Comparison of ENCODE assay signal across 20 cellular contexts in genomic region chr12:103798586-103798985, GRCh38. TPM values are rescaled to one million over a fixed set of nuclear protein-coding genes. Genes with fewer than 3 reads are reported as not detected.
A peak's percentile ranks its signal among the peaks of the same experiment; 100 is the strongest.
DNase-seq lines count a peak whose midpoint lies in the region; ATAC-seq and TF ChIP-seq lines count a peak whose summit lies in the region.
"Had no signal": no experiment of that assay in that cellular context is flagged by ENCODE, and none has a peak within 500 bp of the region (broad histone marks: within the 10 kb centered on the region; RNA-seq: fewer than 3 reads in every experiment).

No MANE protein-coding gene starts in this region.

- DNase-seq in activated naive CD8-positive, alpha-beta T cell treated with anti-CD3 and anti-CD28 coated beads for 36 hours: no peak
- no peak for DNase-seq in activated naive CD8-positive, alpha-beta T cell treated with anti-CD3 and anti-CD28 coated beads, Interleukin-2, amount 50 U/mL, for 24 hours
- DNase-seq in psoas muscle (no peak), DMS153 treated with DMSO at 0.1 percent for 48 hours (lab: John Stamatoyannopoulos, UW; ENCODE audit: unreplicated experiment) (no peak)
- no peak for DNase-seq in activated CD4-positive, CD25-positive, alpha-beta regulatory T cell (lab: John Stamatoyannopoulos, UW)
- no peak for DNase-seq in activated CD4-positive, alpha-beta T cell treated with anti-CD3 and anti-CD28 coated beads, Interleukin-2, amount 50 U/mL, for 4 hours
- DNase-seq: COR-L47, DMS 273 treated with DMSO at 0.1 percent for 48 hours, GDM1, NCI-H1092 treated with DMSO at 0.1 percent for 48 hours, NCI-H146, NCI-H2081 treated with DMSO at 0.1 percent for 48 hours, NCI-H510A treated with DMSO at 0.1 percent for 48 hours, NCI-H774, SHP77 treated with DMSO at 0.1 percent for 48 hours had no signal

- WGBS in gastroesophageal sphincter (ENCODE audit: low coverage in 1 of 2), 2 donors: 84 to 92% methylated on average over 4 of the region's 4 CpGs
- 94 to 96% (median 95%) methylated on average over 4 of the region's 4 CpGs for WGBS in psoas muscle, 3 donors

- TF ChIP-seq POLR2A in gastroesophageal sphincter (IDR thresholded peaks at IDR 0.05): no peak

- peak overlapping the region; percentile 66 for H3K27ac Mint-ChIP-seq in activated naive CD8-positive, alpha-beta T cell treated with anti-CD3 and anti-CD28 coated beads for 36 hours
- H3K27ac Mint-ChIP-seq in activated naive CD8-positive, alpha-beta T cell treated with anti-CD3 and anti-CD28 coated beads, Interleukin-2, amount 50 U/mL, for 24 hours: no peak overlapping the region
- H3K27ac Mint-ChIP-seq: B cell had no signal

- H3K9me3 ChIP-seq in gastroesophageal sphincter: no peaks in the 10 kb centered on the region
- H3K9me3 ChIP-seq in psoas muscle: no peaks in the 10 kb centered on the region
- H3K9me3 ChIP-seq: HAP-1 had no signal

- H3K4me1 ChIP-seq in gastroesophageal sphincter (peaks cover 7 to 68% (median 24%) of the 10 kb centered on the region in 3 donors), psoas muscle (peaks cover 46% of the 10 kb centered on the region)
- H3K4me1 ChIP-seq: HAP-1 had no signal

- H3K4me3 ChIP-seq in gastroesophageal sphincter (no peak overlapping the region), psoas muscle (no peak overlapping the region)
- H3K4me3 ChIP-seq: HAP-1 had no signal

- intact Hi-C loops in psoas muscle (cut with DNase I): no loop called here

- peaks cover 7 to 83% of the 10 kb centered on the region in 2 donors for H3K36me3 ChIP-seq in gastroesophageal sphincter
- peaks cover 10 to 33% of the 10 kb centered on the region in 2 donors for H3K36me3 ChIP-seq in psoas muscle (ENCODE audit: insufficient read depth in 1 of 2, low read depth in 1 of 2)

- TF ChIP-seq CTCF in gastroesophageal sphincter (IDR thresholded peaks at IDR 0.05) (no peak), psoas muscle (IDR thresholded peaks at IDR 0.05) (no peak)

- no peaks in the 10 kb centered on the region for H3K27me3 Mint-ChIP-seq in activated naive CD8-positive, alpha-beta T cell treated with anti-CD3 and anti-CD28 coated beads for 36 hours
- no peaks in the 10 kb centered on the region for H3K27me3 Mint-ChIP-seq in activated naive CD8-positive, alpha-beta T cell treated with anti-CD3 and anti-CD28 coated beads, Interleukin-2, amount 50 U/mL, for 24 hours
- H3K27me3 Mint-ChIP-seq: B cell had no signal

- no peak overlapping the region for H3K4me3 Mint-ChIP-seq in activated naive CD8-positive, alpha-beta T cell treated with anti-CD3 and anti-CD28 coated beads for 36 hours
- H3K4me3 Mint-ChIP-seq in activated naive CD8-positive, alpha-beta T cell treated with anti-CD3 and anti-CD28 coated beads, Interleukin-2, amount 50 U/mL, for 24 hours: no peak overlapping the region
- H3K4me3 Mint-ChIP-seq: B cell had no signal

- ATAC-seq in activated naive CD8-positive, alpha-beta T cell treated with anti-CD3 and anti-CD28 coated beads, Interleukin-2, amount 50 U/mL, for 24 hours: no peak
- ATAC-seq in gastroesophageal sphincter: no peak
- ATAC-seq in psoas muscle: no peak
- no peak for ATAC-seq in GM18870 (IDR thresholded peaks at IDR 0.05; ENCODE audit: unreplicated experiment)

- TF ChIP-seq EP300 in gastroesophageal sphincter (IDR thresholded peaks at IDR 0.05): no peak

- no peaks in the 10 kb centered on the region for H3K27me3 ChIP-seq in gastroesophageal sphincter
- H3K27me3 ChIP-seq in psoas muscle (ENCODE audit: insufficient read depth in 3 of 3, low read length in 2 of 3): no peaks in the 10 kb centered on the region

- no peaks in the 10 kb centered on the region for H3K9me3 Mint-ChIP-seq in activated naive CD8-positive, alpha-beta T cell treated with anti-CD3 and anti-CD28 coated beads for 36 hours
- no peaks in the 10 kb centered on the region for H3K9me3 Mint-ChIP-seq in activated naive CD8-positive, alpha-beta T cell treated with anti-CD3 and anti-CD28 coated beads, Interleukin-2, amount 50 U/mL, for 24 hours

- peaks cover 3% of the 10 kb centered on the region for H3K4me1 Mint-ChIP-seq in activated naive CD8-positive, alpha-beta T cell treated with anti-CD3 and anti-CD28 coated beads for 36 hours
- H3K4me1 Mint-ChIP-seq in activated naive CD8-positive, alpha-beta T cell treated with anti-CD3 and anti-CD28 coated beads, Interleukin-2, amount 50 U/mL, for 24 hours: peaks cover 3% of the 10 kb centered on the region
- H3K4me1 Mint-ChIP-seq: B cell had no signal

- peak overlapping the region in 3 of 4 donors; percentile 71 to 83 (median 79) for H3K27ac ChIP-seq in gastroesophageal sphincter
- H3K27ac ChIP-seq in psoas muscle: peak overlapping the region; percentile 88
- H3K27ac ChIP-seq: 22Rv1 had no signal

- peaks cover 35% of the 10 kb centered on the region for H3K36me3 Mint-ChIP-seq in activated naive CD8-positive, alpha-beta T cell treated with anti-CD3 and anti-CD28 coated beads for 36 hours
- H3K36me3 Mint-ChIP-seq in activated naive CD8-positive, alpha-beta T cell treated with anti-CD3 and anti-CD28 coated beads, Interleukin-2, amount 50 U/mL, for 24 hours (ENCODE audit: low read depth): peaks cover 28% of the 10 kb centered on the region

RNA-seq across cellular contexts. Expression of gene NT5DC3, which starts 42.4 kb away (rescaled TPM):
- total RNA-seq in activated naive CD8-positive, alpha-beta T cell treated with anti-CD3 and anti-CD28 coated beads for 36 hours: 1 to 10 TPM; 9.6 TPM
- total RNA-seq in gastroesophageal sphincter (100 to 1,000 TPM in 3 of 4 donors, 10 to 100 TPM in 1; 64.5 to 185 (median 131) TPM), psoas muscle (10 to 100 TPM; 15.2 to 64.2 (median 19.5) TPM)
- polyA plus RNA-seq in psoas muscle: 10 to 100 TPM in 1 of 3 donors, 1 to 10 TPM in 2; 5.2 to 16.2 (median 7.3) TPM
